14 cellular contexts compared by ENCODE assay signal in genomic region chr17:74288785-74289184, GRCh38. TPM values are rescaled to one million over a fixed set of nuclear protein-coding genes. Genes with fewer than 3 reads are reported as not detected.
DNase-seq lines count a peak whose midpoint lies in the region; ATAC-seq and TF ChIP-seq lines count a peak whose summit lies in the region.
"Had no signal": no experiment of that assay in that cellular context is flagged by ENCODE, and none has a peak within 500 bp of the region (broad histone marks: within the 10 kb centered on the region; RNA-seq: fewer than 3 reads in every experiment).

No MANE protein-coding gene starts in this region.

- no peaks in the 10 kb centered on the region for H3K9me3 Mint-ChIP-seq in activated T-cell treated with anti-CD3 and anti-CD28 coated beads, Interleukin-2, amount 50 U/mL, for 4 hours
- H3K9me3 Mint-ChIP-seq in stimulated activated naive CD8-positive, alpha-beta T cell treated with anti-CD3 and anti-CD28 coated beads, Interleukin-15, amount 100 ng/mL, for 72 hours = no peaks in the 10 kb centered on the region

- H3K4me1 ChIP-seq in mucosa of descending colon (ENCODE audit: low read depth) = no peaks in the 10 kb centered on the region

- H3K4me3 ChIP-seq in mucosa of descending colon = no peak overlapping the region
- H3K4me3 ChIP-seq: esophagus squamous epithelium, upper lobe of left lung had no signal

- TF ChIP-seq CTCF in mucosa of descending colon (IDR thresholded peaks at IDR 0.05) = no peak

- no peaks in the 10 kb centered on the region for H3K9me3 ChIP-seq in mucosa of descending colon
- H3K9me3 ChIP-seq: esophagus squamous epithelium, upper lobe of left lung had no signal

- peak; percentile 61 for DNase-seq in stimulated activated CD4-positive, alpha-beta T cell treated with anti-CD3 and anti-CD28 coated beads, Interleukin-1b, Interleukin-23, amount 100 ng/mL, for 48 hours
- no peak for DNase-seq in stimulated activated CD4-positive, alpha-beta T cell treated with anti-CD3 and anti-CD28 coated beads, Interleukin-12 subunit alpha, Interleukin-12 subunit beta, amount 100 ng/mL, for 4 hours
- no peak for DNase-seq in activated T-cell treated with anti-CD3 and anti-CD28 coated beads, Interleukin-2, amount 50 U/mL, for 4 hours
- DNase-seq in stimulated activated naive CD8-positive, alpha-beta T cell treated with anti-CD3 and anti-CD28 coated beads, Interleukin-15, amount 100 ng/mL, for 72 hours = peak in 1 of 2 donors; percentile 51
- DNase-seq in mucosa of descending colon = no peak
- DNase-seq in central memory CD4-positive, alpha-beta T cell = no peak
- DNase-seq in AML-193 (lab: John Stamatoyannopoulos, UW) = no peak
- DNase-seq: esophagus squamous epithelium, NCI-H1417, NCI-H82, retina, upper lobe of left lung had no signal

- H3K36me3 ChIP-seq in mucosa of descending colon (ENCODE audit: low read depth) = no peaks in the 10 kb centered on the region
- H3K36me3 ChIP-seq: esophagus squamous epithelium, upper lobe of left lung had no signal

- peaks cover 25% of the 10 kb centered on the region for H3K4me1 Mint-ChIP-seq in activated T-cell treated with anti-CD3 and anti-CD28 coated beads, Interleukin-2, amount 50 U/mL, for 4 hours (ENCODE audit: low read depth)
- peaks cover 37% of the 10 kb centered on the region for H3K4me1 Mint-ChIP-seq in stimulated activated naive CD8-positive, alpha-beta T cell treated with anti-CD3 and anti-CD28 coated beads, Interleukin-15, amount 100 ng/mL, for 72 hours

- intact Hi-C loops in mucosa of descending colon (cut with DNase I, micrococcal nuclease) = no loop called here

- ATAC-seq in HG02798 (IDR thresholded peaks at IDR 0.05; ENCODE audit: poor library complexity, unreplicated experiment) (peak; percentile 74), mucosa of descending colon (no peak)
- ATAC-seq in activated T-cell treated with anti-CD3 and anti-CD28 coated beads, Interleukin-2, amount 50 U/mL, for 4 hours = peak; percentile 80 to 88
- ATAC-seq in stimulated activated naive CD8-positive, alpha-beta T cell treated with anti-CD3 and anti-CD28 coated beads, Interleukin-15, amount 100 ng/mL, for 72 hours = peak; percentile 94

- H3K27me3 Mint-ChIP-seq in activated T-cell treated with anti-CD3 and anti-CD28 coated beads, Interleukin-2, amount 50 U/mL, for 4 hours (ENCODE audit: low read depth) = no peaks in the 10 kb centered on the region
- H3K27me3 Mint-ChIP-seq in stimulated activated naive CD8-positive, alpha-beta T cell treated with anti-CD3 and anti-CD28 coated beads, Interleukin-15, amount 100 ng/mL, for 72 hours = no peaks in the 10 kb centered on the region

- H3K36me3 Mint-ChIP-seq in activated T-cell treated with anti-CD3 and anti-CD28 coated beads, Interleukin-2, amount 50 U/mL, for 4 hours (ENCODE audit: insufficient read depth) = no peaks in the 10 kb centered on the region
- H3K36me3 Mint-ChIP-seq: brain had no signal

- H3K4me3 Mint-ChIP-seq in activated T-cell treated with anti-CD3 and anti-CD28 coated beads, Interleukin-2, amount 50 U/mL, for 4 hours = no peak overlapping the region
- peak overlapping the region in 1 of 2 donors; percentile 42 for H3K4me3 Mint-ChIP-seq in stimulated activated naive CD8-positive, alpha-beta T cell treated with anti-CD3 and anti-CD28 coated beads, Interleukin-15, amount 100 ng/mL, for 72 hours
- H3K4me3 Mint-ChIP-seq: brain had no signal

- peak overlapping the region in 1 of 2 donors; percentile 1 for H3K27ac Mint-ChIP-seq in stimulated activated naive CD8-positive, alpha-beta T cell treated with anti-CD3 and anti-CD28 coated beads, Interleukin-15, amount 100 ng/mL, for 72 hours

RNA-seq across cellular contexts. Expression of gene DNAI2, which starts 14.8 kb away (rescaled TPM):
- total RNA-seq in activated T-cell treated with anti-CD3 and anti-CD28 coated beads, Interleukin-2, amount 50 U/mL, for 4 hours = not detected
- total RNA-seq in mucosa of descending colon = not detected

RNA-seq across cellular contexts. Expression of gene KIF19, which starts 37.2 kb away (rescaled TPM):
- not detected for total RNA-seq in activated T-cell treated with anti-CD3 and anti-CD28 coated beads, Interleukin-2, amount 50 U/mL, for 4 hours
- total RNA-seq in mucosa of descending colon = 1 to 10 TPM in 2 of 3 donors, under 1 TPM in 1; 0.73 to 7.4 (median 2.4) TPM
